15 cellular contexts compared by ENCODE assay signal in genomic region chr3:57892423-57892822, GRCh38.
DNase-seq lines count a peak whose midpoint lies in the region; ATAC-seq and TF ChIP-seq lines count a peak whose summit lies in the region.
"Had no signal": no experiment of that assay in that cellular context is flagged by ENCODE, and none has a peak within 500 bp of the region (broad histone marks: within the 10 kb centered on the region; RNA-seq: fewer than 3 reads in every experiment).

No MANE protein-coding gene starts in this region.

- H3K27ac Mint-ChIP-seq in stimulated activated naive B cell treated with anti-CD40 and anti-IgM and Interleukin-4, amounts not matched to agents 10 μg/mL and 1 μg/mL and 100 μg/mL, for 72 hours: peak overlapping the region; percentile 42
- H3K27ac Mint-ChIP-seq: activated naive CD8-positive, alpha-beta T cell had no signal

- no peak for TF ChIP-seq CTCF in fibroblast of the aortic adventitia (IDR thresholded peaks at IDR 0.05; ENCODE audit: insufficient read depth, low read length)

- DNase-seq in HEK293T (ENCODE audit: extremely low spot score): no peak
- DNase-seq in astrocyte of the hippocampus (ENCODE audit: low read depth, low spot score): peak; percentile 20
- peak; percentile 43 for DNase-seq in fibroblast of the aortic adventitia (ENCODE audit: low read depth)
- DNase-seq in stimulated activated naive B cell treated with anti-CD40 and anti-IgM and Interleukin-4, amounts not matched to agents 10 μg/mL and 1 μg/mL and 100 μg/mL, for 72 hours: no peak
- DNase-seq in HAP-1 (ENCODE audit: low spot score in 2 of 2): no peak
- no peak for DNase-seq in NOMO-1 (lab: John Stamatoyannopoulos, UW; ENCODE audit: unreplicated experiment in 2 of 2)
- no peak for DNase-seq in MV-4-11 (lab: John Stamatoyannopoulos, UW)
- DNase-seq: activated CD4-positive, alpha-beta T cell treated with anti-CD3 and anti-CD28 coated beads, Interleukin-2, amount 50 U/mL, for 1 hour; activated T-cell treated with anti-CD3 and anti-CD28 coated beads, Interleukin-2, amount 50 U/mL, for 4 hours; hippocampal formation; NCI-H1092 treated with DMSO at 0.1 percent for 48 hours; SIG-M5; testis had no signal

- in situ Hi-C loops in HAP-1 (cut with MboI; ENCODE audit: low sequenced_read_pairs): no loop called here

- H3K4me1 ChIP-seq in HAP-1: peaks cover 2% of the 10 kb centered on the region; the same call in 1 of the 2 replicates
- H3K4me1 ChIP-seq: testis had no signal

- H3K9me3 ChIP-seq in HAP-1: no peaks in the 10 kb centered on the region
- H3K9me3 ChIP-seq: testis had no signal

- no peak overlapping the region for H3K4me3 Mint-ChIP-seq in stimulated activated naive B cell treated with anti-CD40 and anti-IgM and Interleukin-4, amounts not matched to agents 10 μg/mL and 1 μg/mL and 100 μg/mL, for 72 hours
- H3K4me3 Mint-ChIP-seq: activated naive CD8-positive, alpha-beta T cell; activated T-cell treated with anti-CD3 and anti-CD28 coated beads, Interleukin-2, amount 50 U/mL, for 4 hours had no signal

- H3K4me3 ChIP-seq in fibroblast of the aortic adventitia (ENCODE audit: low read depth, low read length): no peak overlapping the region
- no peak overlapping the region for H3K4me3 ChIP-seq in HAP-1
- H3K4me3 ChIP-seq: testis had no signal

- no peaks in the 10 kb centered on the region for H3K27me3 Mint-ChIP-seq in stimulated activated naive B cell treated with anti-CD40 and anti-IgM and Interleukin-4, amounts not matched to agents 10 μg/mL and 1 μg/mL and 100 μg/mL, for 72 hours
- H3K27me3 Mint-ChIP-seq: activated naive CD8-positive, alpha-beta T cell had no signal

- peaks cover 27 to 38% of the 10 kb centered on the region in 2 donors for H3K36me3 Mint-ChIP-seq in stimulated activated naive B cell treated with anti-CD40 and anti-IgM and Interleukin-4, amounts not matched to agents 10 μg/mL and 1 μg/mL and 100 μg/mL, for 72 hours

- CTCF ChIA-PET in HEK293T (lab: Yijun Ruan, JAX): no interaction called here

- no peaks in the 10 kb centered on the region for H3K27me3 ChIP-seq in HAP-1 (ENCODE audit: low read depth)
- H3K27me3 ChIP-seq: testis had no signal

- H3K4me1 Mint-ChIP-seq in stimulated activated naive B cell treated with anti-CD40 and anti-IgM and Interleukin-4, amounts not matched to agents 10 μg/mL and 1 μg/mL and 100 μg/mL, for 72 hours: no peaks in the 10 kb centered on the region

- H3K36me3 ChIP-seq in HAP-1 (replicated peaks): peaks cover under 1% of the 10 kb centered on the region; the same call in 1 of the 2 replicates

- no peaks in the 10 kb centered on the region for H3K9me3 Mint-ChIP-seq in stimulated activated naive B cell treated with anti-CD40 and anti-IgM and Interleukin-4, amounts not matched to agents 10 μg/mL and 1 μg/mL and 100 μg/mL, for 72 hours
- H3K9me3 Mint-ChIP-seq: activated T-cell treated with anti-CD3 and anti-CD28 coated beads, Interleukin-2, amount 50 U/mL, for 4 hours had no signal

- POLR2A ChIA-PET in HEK293T (lab: Yijun Ruan, JAX): no interaction called here

- ATAC-seq in stimulated activated naive B cell treated with anti-CD40 and anti-IgM and Interleukin-4, amounts not matched to agents 10 μg/mL and 1 μg/mL and 100 μg/mL, for 72 hours (replicated peaks): no peak
- ATAC-seq in HG02938 (IDR thresholded peaks at IDR 0.05; ENCODE audit: unreplicated experiment): no peak
- ATAC-seq: activated T-cell treated with anti-CD3 and anti-CD28 coated beads, Interleukin-2, amount 50 U/mL, for 4 hours had no signal

TF ChIP-seq in HEK293T, 16 proteins besides CTCF, POLR2A, EP300 and RAD21:
- TF ChIP-seq ZNF384 (IDR thresholded peaks at IDR 0.05): peak; percentile 36; the same call in 1 of the 2 replicates
- no peak for TF ChIP-seq FOXA1 (IDR thresholded peaks at IDR 0.05)

Comparison
In these comparisons a context has a peak if more than half of its experiments do, and no peak if none do; other contexts are left out.
1. DNase-seq: peak in astrocyte of the hippocampus (single experiment) and fibroblast of the aortic adventitia (single experiment); none in HEK293T (single experiment), stimulated activated naive B cell treated with anti-CD40 and anti-IgM and Interleukin-4, amounts not matched to agents 10 μg/mL and 1 μg/mL and 100 μg/mL, for 72 hours (single experiment), HAP-1 (0 of 2), NOMO-1 (0 of 2) and MV-4-11 (single experiment).